Comparison of ENCODE assay signal across 14 cellular contexts in the genomic region with DNA sequence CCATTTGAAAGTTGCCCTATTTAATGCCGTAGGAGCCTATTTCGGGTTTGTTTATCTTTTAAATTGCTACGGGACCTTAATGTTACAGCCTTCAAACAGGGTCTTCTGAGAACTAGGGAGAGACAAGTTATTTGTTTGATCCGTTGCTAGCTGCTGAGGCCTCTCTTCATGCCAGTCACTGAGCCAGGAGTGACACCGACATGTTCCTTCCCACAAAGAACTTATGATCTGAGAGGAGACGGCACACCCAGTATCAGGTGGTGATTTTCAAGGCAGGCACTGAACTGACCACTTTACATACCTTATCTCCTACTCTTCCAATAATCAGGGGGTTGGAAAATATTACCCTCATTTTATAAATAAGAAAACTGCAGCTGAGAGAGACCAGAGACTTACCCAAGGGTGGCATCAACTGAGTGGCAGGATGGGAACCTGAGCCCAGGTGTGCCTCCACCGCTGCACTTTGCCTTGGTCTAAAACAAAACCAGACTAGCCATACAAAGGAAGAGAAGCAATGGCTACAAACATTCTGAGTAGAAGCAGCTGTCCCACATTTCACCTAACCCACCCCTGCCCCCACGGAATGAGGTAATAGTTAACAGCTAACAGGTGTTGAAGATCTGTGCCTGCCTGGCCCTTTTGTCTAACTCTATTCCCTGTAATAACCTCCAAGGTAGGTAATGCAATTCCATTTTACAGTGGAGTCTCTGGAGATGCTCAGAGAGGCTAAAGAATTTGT. TPM values are rescaled to one million over a fixed set of nuclear protein-coding genes. Genes with fewer than 3 reads are reported as not detected.
DNase-seq lines count a peak whose midpoint lies in the region; ATAC-seq and TF ChIP-seq lines count a peak whose summit lies in the region.
"Had no signal": no experiment of that assay in that cellular context is flagged by ENCODE, and none has a peak within 500 bp of the region (broad histone marks: within the 10 kb centered on the region; RNA-seq: fewer than 3 reads in every experiment).

No MANE protein-coding gene starts in this region.

- H3K27ac ChIP-seq in esophagus muscularis mucosa (replicated peaks in 1 of 4) (peak overlapping the region; percentile 90 to 91 (median 90)), urinary bladder (ENCODE audit: low read depth) (peak overlapping the region; percentile 43)
- H3K27ac ChIP-seq: neural progenitor cell had no signal

- H3K4me3 Mint-ChIP-seq in nephron = peak overlapping the region; percentile 6 to 15 (median 12)
- H3K4me3 Mint-ChIP-seq: activated naive CD4-positive, alpha-beta T cell treated with anti-CD3 and anti-CD28 coated beads, Interleukin-2, amount 50 U/mL, for 24 hours; effector memory CD8-positive, alpha-beta T cell; neural progenitor cell had no signal

- H3K36me3 ChIP-seq in esophagus muscularis mucosa (no peaks in the 10 kb centered on the region), urinary bladder (ENCODE audit: insufficient read depth) (no peaks in the 10 kb centered on the region)
- H3K36me3 ChIP-seq: neural progenitor cell had no signal

- intact Hi-C loops in Right ventricle myocardium superior (cut with DNase I) (no loop called here), left cardiac atrium (cut with DNase I) (loop anchor here in 1 of 2 donors (5.0 kb wide), 1 partner anchor 40 kb away; the partner anchor contains the start of gene PPP1R3C), esophagus muscularis mucosa (cut with DNase I) (loop anchor here (5.0 kb wide), 1 partner anchor 40 kb away; the partner anchor contains the start of gene PPP1R3C), head of caudate nucleus (cut with DNase I) (no loop called here)

- peaks cover 91% of the 10 kb centered on the region for H3K4me1 Mint-ChIP-seq in nephron
- H3K4me1 Mint-ChIP-seq: activated naive CD4-positive, alpha-beta T cell treated with anti-CD3 and anti-CD28 coated beads, Interleukin-2, amount 50 U/mL, for 24 hours; neural progenitor cell had no signal

- no peak overlapping the region for H3K4me3 ChIP-seq in esophagus muscularis mucosa
- H3K4me3 ChIP-seq in urinary bladder (ENCODE audit: low read depth, low read length) = no peak overlapping the region
- H3K4me3 ChIP-seq: neural progenitor cell had no signal

- no peak for TF ChIP-seq EP300 in esophagus muscularis mucosa (IDR thresholded peaks at IDR 0.05)

- H3K27me3 Mint-ChIP-seq in nephron (ENCODE audit: low read depth) = no peaks in the 10 kb centered on the region

- no peaks in the 10 kb centered on the region for H3K9me3 Mint-ChIP-seq in nephron
- H3K9me3 Mint-ChIP-seq: activated naive CD4-positive, alpha-beta T cell treated with anti-CD3 and anti-CD28 coated beads, Interleukin-2, amount 50 U/mL, for 24 hours; effector memory CD8-positive, alpha-beta T cell; neural progenitor cell had no signal

- peak overlapping the region; percentile 99 for H3K27ac Mint-ChIP-seq in nephron
- H3K27ac Mint-ChIP-seq: activated naive CD4-positive, alpha-beta T cell treated with anti-CD3 and anti-CD28 coated beads, Interleukin-2, amount 50 U/mL, for 24 hours; effector memory CD8-positive, alpha-beta T cell; neural progenitor cell had no signal

- H3K36me3 Mint-ChIP-seq in nephron (ENCODE audit: low read depth) = no peaks in the 10 kb centered on the region
- H3K36me3 Mint-ChIP-seq: activated naive CD4-positive, alpha-beta T cell treated with anti-CD3 and anti-CD28 coated beads, Interleukin-2, amount 50 U/mL, for 24 hours; neural progenitor cell had no signal

- DNase-seq in Right ventricle myocardium superior (no peak), left cardiac atrium (no peak), esophagus muscularis mucosa (ENCODE audit: extremely low spot score) (no peak), T-helper 9 cell (no peak), head of caudate nucleus (no peak)
- DNase-seq in stimulated activated CD4-positive, alpha-beta T cell treated with anti-CD3 and anti-CD28 coated beads, Interleukin-12 subunit alpha, Interleukin-12 subunit beta, amount 100 ng/mL, for 4 hours = no peak
- DNase-seq: activated CD4-positive, alpha-beta T cell treated with anti-CD3 and anti-CD28 coated beads, Interleukin-2, amount 50 U/mL, for 1 hour; DND-41; effector memory CD8-positive, alpha-beta T cell; stimulated activated CD4-positive, alpha-beta T cell treated with anti-CD3 and anti-CD28 coated beads, Interleukin-4, amount 100 ng/mL, for 4 hours had no signal

- TF ChIP-seq POLR2A in esophagus muscularis mucosa (IDR thresholded peaks at IDR 0.05; ENCODE audit: low read depth) = no peak

- H3K4me1 ChIP-seq in esophagus muscularis mucosa (peaks cover 65 to 92% (median 88%) of the 10 kb centered on the region in 4 donors), urinary bladder (ENCODE audit: insufficient read depth) (peaks cover 7% of the 10 kb centered on the region)
- H3K4me1 ChIP-seq: neural progenitor cell had no signal

- H3K27me3 ChIP-seq in esophagus muscularis mucosa = no peaks in the 10 kb centered on the region
- H3K27me3 ChIP-seq: neural progenitor cell had no signal

- TF ChIP-seq CTCF in esophagus muscularis mucosa (IDR thresholded peaks at IDR 0.05) = no peak
- no peak for TF ChIP-seq CTCF in nephron (IDR thresholded peaks at IDR 0.05; ENCODE audit: unreplicated experiment in 3 of 3)

- ATAC-seq in Right ventricle myocardium superior (ENCODE audit: poor library complexity) = peak; percentile 31
- ATAC-seq in left cardiac atrium = no peak
- ATAC-seq: effector memory CD8-positive, alpha-beta T cell had no signal

- 45% methylated on average over 8 of the region's 8 CpGs for WGBS in esophagus muscularis mucosa
- WGBS in urinary bladder = 48% methylated on average over 8 of the region's 8 CpGs

- H3K9me3 ChIP-seq in esophagus muscularis mucosa = no peaks in the 10 kb centered on the region

RNA-seq across cellular contexts. Expression of gene PPP1R3C, which starts 40.4 kb away (rescaled TPM):
- total RNA-seq in Right ventricle myocardium superior = 135 TPM
- 100 to 1,000 TPM; 173 to 184 TPM for total RNA-seq in left cardiac atrium
- 100 to 1,000 TPM in 1 of 4 donors, 10 to 100 TPM in 3; 46.7 to 111 (median 87.8) TPM for total RNA-seq in esophagus muscularis mucosa
- 129 TPM for total RNA-seq in urinary bladder
- polyA plus RNA-seq in urinary bladder = 24.5 TPM
